In genomic region chr12:39102474-39103209, GRCh38 we compare ENCODE assay signal across 12 cellular contexts.
A peak's percentile ranks its signal among the peaks of the same experiment; 100 is the strongest.
DNase-seq lines count a peak whose midpoint lies in the region; ATAC-seq and TF ChIP-seq lines count a peak whose summit lies in the region.
"Had no signal": no experiment of that assay in that cellular context is flagged by ENCODE, and none has a peak within 500 bp of the region (broad histone marks: within the 10 kb centered on the region; RNA-seq: fewer than 3 reads in every experiment).

No MANE protein-coding gene starts in this region.

- DNase-seq in GM03348 (ENCODE audit: low spot score) = peak; percentile 5
- DNase-seq in RKO (ENCODE audit: low spot score) = peak; percentile 66
- peak; percentile 87 for DNase-seq in epithelial cell of proximal tubule (ENCODE audit: low read depth)
- peak; percentile 6 for DNase-seq in mesenchymal stem cell
- DNase-seq in hypothalamus (lab: John Stamatoyannopoulos, UW) = no peak
- DNase-seq: activated CD4-positive, alpha-beta T cell treated with anti-CD3 and anti-CD28 coated beads for 48 hours; activated naive CD8-positive, alpha-beta T cell treated with anti-CD3 and anti-CD28 coated beads, Interleukin-2, amount 10 ng/mL, durations not matched to agents 7 days and 5 days; left ventricle myocardium inferior had no signal

- no peak overlapping the region for H2BK5ac ChIP-seq in mesenchymal stem cell (ENCODE audit: low read depth, low read length, poor library complexity, severe bottlenecking)

- no peak overlapping the region for H2AK5ac ChIP-seq in mesenchymal stem cell (ENCODE audit: low read length, severe bottlenecking)

- H3K23ac ChIP-seq in mesenchymal stem cell (ENCODE audit: low read length in 2 of 2) = no peak overlapping the region

- H3K36me3 ChIP-seq in mesenchymal stem cell (ENCODE audit: control insufficient read depth in 1 of 2, insufficient read depth in 2 of 2, low read depth in 1 of 2, low read length in 2 of 2) = no peaks in the 10 kb centered on the region
- H3K36me3 ChIP-seq: left ventricle myocardium inferior had no signal

- no peak overlapping the region for H2BK12ac ChIP-seq in mesenchymal stem cell (ENCODE audit: low read length in 2 of 2)

- no peak overlapping the region for H3K4ac ChIP-seq in mesenchymal stem cell (ENCODE audit: low read depth in 1 of 2, low read length in 2 of 2)

- H3K4me1 ChIP-seq in mesenchymal stem cell (ENCODE audit: control insufficient read depth, insufficient read depth, low read depth, low read length) = no peaks in the 10 kb centered on the region
- H3K4me1 ChIP-seq: left ventricle myocardium inferior had no signal

- no peaks in the 10 kb centered on the region for H3K9me3 ChIP-seq in mesenchymal stem cell (ENCODE audit: control insufficient read depth, low read length)
- H3K9me3 ChIP-seq: left ventricle myocardium inferior had no signal

- H3K4me3 ChIP-seq in epithelial cell of proximal tubule (ENCODE audit: low read depth, low read length) = no peak overlapping the region
- no peak overlapping the region for H3K4me3 ChIP-seq in mesenchymal stem cell (ENCODE audit: insufficient read depth in 1 of 2, low read depth in 1 of 2, low read length in 2 of 2)
- H3K4me3 ChIP-seq: left ventricle myocardium inferior had no signal

- H2BK120ac ChIP-seq in mesenchymal stem cell (ENCODE audit: low read depth, low read length) = no peak overlapping the region

- 87% methylated on average over 3 of the region's 3 CpGs for WGBS in mesenchymal stem cell

- H3K27me3 ChIP-seq in mesenchymal stem cell (ENCODE audit: control insufficient read depth in 1 of 2, insufficient read depth in 1 of 2, low read length in 2 of 2) = no peaks in the 10 kb centered on the region

- ATAC-seq in GM19023 (IDR thresholded peaks at IDR 0.05; ENCODE audit: unreplicated experiment) (no peak), HG02970 (IDR thresholded peaks at IDR 0.05; ENCODE audit: low FRiP score, unreplicated experiment) (no peak), GM18873 (IDR thresholded peaks at IDR 0.05; ENCODE audit: low FRiP score, unreplicated experiment) (no peak)

- no peak overlapping the region for H3K14ac ChIP-seq in mesenchymal stem cell (ENCODE audit: low read length in 2 of 2)

- no peak for TF ChIP-seq CTCF in epithelial cell of proximal tubule (conservative IDR thresholded peaks at IDR 0.05; ENCODE audit: low read depth, low read length)

- H3K18ac ChIP-seq in mesenchymal stem cell (ENCODE audit: low read depth in 1 of 2, low read length in 2 of 2) = no peak overlapping the region

- no peak overlapping the region for H2BK15ac ChIP-seq in mesenchymal stem cell (ENCODE audit: low read depth, poor library complexity, severe bottlenecking)

- no peak overlapping the region for H3K27ac ChIP-seq in mesenchymal stem cell (ENCODE audit: low read length, poor library complexity, severe bottlenecking)
- H3K27ac ChIP-seq: HL-60, left ventricle myocardium inferior had no signal

- no peaks in the 10 kb centered on the region for H3K79me1 ChIP-seq in mesenchymal stem cell (replicated peaks; ENCODE audit: low read length, poor library complexity, severe bottlenecking)

- no peak overlapping the region for H4K91ac ChIP-seq in mesenchymal stem cell (ENCODE audit: low read length)

- H2AFZ ChIP-seq in mesenchymal stem cell (ENCODE audit: low read depth, low read length) = no peak overlapping the region

- peak overlapping the region; percentile 47 for H3K9ac ChIP-seq in mesenchymal stem cell (ENCODE audit: low read length)

- no peak overlapping the region for H4K8ac ChIP-seq in mesenchymal stem cell (ENCODE audit: low read length)

- no peak overlapping the region for H3K4me2 ChIP-seq in mesenchymal stem cell (ENCODE audit: low read length, poor library complexity, severe bottlenecking)

Comparison
In these comparisons a context has a peak if more than half of its experiments do, and no peak if none do; other contexts are left out.
1. DNase-seq: peak in GM03348 (single experiment), RKO (single experiment), epithelial cell of proximal tubule (single experiment) and mesenchymal stem cell (single experiment); none in hypothalamus (0 of 51).